Comparison of ENCODE assay signal across 8 cellular contexts in the genomic region with DNA sequence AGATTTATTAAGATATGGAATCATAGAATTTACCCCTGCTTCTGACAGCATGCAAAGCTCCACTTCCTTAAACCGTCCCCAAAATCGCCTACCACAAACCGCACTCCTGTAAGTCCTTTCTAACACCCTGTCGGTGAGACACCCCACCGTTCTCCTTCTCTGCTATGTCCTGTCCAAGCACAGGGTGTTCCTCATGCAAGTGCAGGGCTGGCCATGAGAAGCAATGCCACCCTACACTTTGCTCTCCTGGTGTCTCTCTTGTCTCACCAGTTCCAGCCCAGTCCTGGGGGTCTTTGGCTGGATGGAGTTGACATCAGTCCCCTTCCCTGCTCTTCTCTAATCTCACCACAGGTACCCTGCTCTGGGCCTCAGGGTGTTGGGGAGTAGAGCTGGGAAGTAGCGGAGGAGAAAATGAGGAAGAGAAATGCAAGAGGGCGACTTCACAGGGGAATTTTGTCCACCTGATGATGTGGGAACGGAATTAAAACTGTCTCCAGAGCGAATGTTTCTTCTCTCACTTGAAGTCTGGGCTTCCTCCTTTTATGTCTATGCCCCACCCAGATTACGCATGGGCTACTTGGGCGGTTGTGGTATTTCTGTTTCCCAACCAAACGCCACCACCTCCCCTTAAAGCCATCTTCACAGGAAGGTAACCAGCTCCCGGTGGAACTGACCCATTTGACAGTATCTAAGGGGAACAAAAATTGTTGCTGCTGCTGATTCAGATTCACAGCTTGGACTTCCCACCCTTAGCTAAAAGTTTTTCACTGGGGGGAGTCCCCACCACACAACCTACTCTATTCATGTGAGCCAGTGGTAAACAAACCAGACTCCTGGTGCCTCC. TPM values are rescaled to one million over a fixed set of nuclear protein-coding genes. Genes with fewer than 3 reads are reported as not detected.
DNase-seq lines count a peak whose midpoint lies in the region; ATAC-seq, FAIRE-seq and TF ChIP-seq lines count a peak whose summit lies in the region.

No MANE protein-coding gene starts in this region.

- FAIRE-seq in H54 (lab: Jason Lieb, UNC), result no peak

- peak overlapping the region in 2 of 5 donors; percentile 38 to 84 for H3K27ac ChIP-seq in adrenal gland
- H3K27ac ChIP-seq in aorta (ENCODE audit: low read depth in 1 of 2, low read length in 2 of 2), result no peak overlapping the region

- no peak for TF ChIP-seq POLR2A in adrenal gland (IDR thresholded peaks at IDR 0.05)
- no peak for TF ChIP-seq POLR2A in H54 (IDR thresholded peaks at IDR 0.05; ENCODE audit: low read depth, low read length)

- DNase-seq in adrenal gland (peak in 5 of 7 donors; percentile 16 to 58 (median 34)), H54 (ENCODE audit: insufficient read length, low spot score) (no peak), retina (no peak), aorta (no peak), kidney tubule cell (ENCODE audit: low spot score) (no peak)

- no peak for TF ChIP-seq CTCF in adrenal gland (IDR thresholded peaks at IDR 0.05)

- WGBS in adrenal gland, 4 donors, result 68 to 78% (median 70%) methylated on average over 13 of the region's 13 CpGs
- WGBS in aorta, 2 donors, result 86% methylated on average over 13 of the region's 13 CpGs

- peak overlapping the region; percentile 45; the same call in 1 of the 2 replicates for H3K4me3 ChIP-seq in GM08714 (ENCODE audit: low read length)
- no peak overlapping the region for H3K4me3 ChIP-seq in adrenal gland
- no peak overlapping the region for H3K4me3 ChIP-seq in aorta (ENCODE audit: low read length in 2 of 2)

- no peaks in the 10 kb centered on the region for H3K9me3 ChIP-seq in adrenal gland (replicated peaks in 1 of 3)
- H3K9me3 ChIP-seq in aorta (ENCODE audit: control insufficient read depth, low read length), result no peaks in the 10 kb centered on the region

- intact Hi-C loops in adrenal gland (cut with DNase I) (no loop called here), aorta (cut with DNase I) (no loop called here)

- no peaks in the 10 kb centered on the region for H3K27me3 ChIP-seq in adrenal gland
- H3K27me3 ChIP-seq in aorta (ENCODE audit: control insufficient read depth in 1 of 2, insufficient read depth in 2 of 2, low read length in 1 of 2), result no peaks in the 10 kb centered on the region

- peak; percentile 72 for ATAC-seq in GM19452 (IDR thresholded peaks at IDR 0.05; ENCODE audit: unreplicated experiment)
- peak; percentile 78 for ATAC-seq in HG03378 (IDR thresholded peaks at IDR 0.05; ENCODE audit: unreplicated experiment)
- no peak for ATAC-seq in aorta (ENCODE audit: low FRiP score)

- H3K4me1 ChIP-seq in adrenal gland (replicated peaks in 1 of 2), result no peaks in the 10 kb centered on the region
- H3K4me1 ChIP-seq in aorta (ENCODE audit: control insufficient read depth in 1 of 2, insufficient read depth in 2 of 2, low read length in 2 of 2), result no peaks in the 10 kb centered on the region

- H3K36me3 ChIP-seq in adrenal gland (replicated peaks in 1 of 2), result no peaks in the 10 kb centered on the region
- no peaks in the 10 kb centered on the region for H3K36me3 ChIP-seq in aorta (ENCODE audit: control insufficient read depth in 1 of 2, insufficient read depth in 2 of 2, low read length in 1 of 2)

RNA-seq across cellular contexts. Expression of a gene that starts 49.9 kb away (rescaled TPM):
- total RNA-seq in adrenal gland (under 1 TPM in 3 of 8 donors, not detected in 5; 0.04 to 0.18 (median 0.08) TPM), aorta (not detected)
- polyA plus RNA-seq in adrenal gland (under 1 TPM in 2 of 3 donors, not detected in 1; 0.03 to 0.08 TPM), aorta (not detected)

Comparison
In these comparisons a context has a peak if more than half of its experiments do, and no peak if none do; other contexts are left out.
1. DNase-seq: peak in adrenal gland (5 of 7); none in H54 (single experiment), retina (single experiment), aorta (0 of 2) and kidney tubule cell (single experiment).